Comparison of ENCODE assay signal across 20 cellular contexts in genomic region chr14:102205560-102205959, GRCh38.
DNase-seq lines count a peak whose midpoint lies in the region; ATAC-seq, FAIRE-seq and TF ChIP-seq lines count a peak whose summit lies in the region.
"Had no signal": no experiment of that assay in that cellular context is flagged by ENCODE, and none has a peak within 500 bp of the region (broad histone marks: within the 10 kb centered on the region; RNA-seq: fewer than 3 reads in every experiment).

No MANE protein-coding gene starts in this region.

- H3K36me3 ChIP-seq in BLaER1 (peaks cover 66% of the 10 kb centered on the region), heart left ventricle (peaks cover 0 to 70% (median 50%) of the 10 kb centered on the region in 9 donors)

- peak overlapping the region; percentile 61 for H3K4me2 ChIP-seq in BLaER1
- H3K4me2 ChIP-seq: A549 had no signal

- no peaks in the 10 kb centered on the region for H3K27me3 Mint-ChIP-seq in natural killer cell treated with Interleukin-12 subunit alpha and Interleukin-12 subunit beta and Interleukin-15 and Interleukin-18, amount 100 ng/mL, for 72 hours
- no peaks in the 10 kb centered on the region for H3K27me3 Mint-ChIP-seq in MCF 10A (ENCODE audit: insufficient read depth, unreplicated experiment)

- TF ChIP-seq CTCF in heart left ventricle (IDR thresholded peaks at IDR 0.05) = no peak
- TF ChIP-seq CTCF in MCF 10A (IDR thresholded peaks at IDR 0.05; ENCODE audit: unreplicated experiment) = no peak

- TF ChIP-seq POLR2A in GM12891 (IDR thresholded peaks at IDR 0.05; ENCODE audit: low read depth, low read length) (no peak), heart left ventricle (IDR thresholded peaks at IDR 0.05) (no peak)

- H3K27me3 ChIP-seq in BLaER1 (no peaks in the 10 kb centered on the region), heart left ventricle (no peaks in the 10 kb centered on the region)

- POLR2A ChIA-PET in MCF 10A (lab: Yijun Ruan, JAX) = no interaction called here

- no peak overlapping the region for H3K27ac ChIP-seq in BLaER1
- peak overlapping the region; percentile 24 for H3K27ac ChIP-seq in cingulate gyrus (ENCODE audit: low read depth, low read length)
- no peak overlapping the region for H3K27ac ChIP-seq in heart left ventricle
- H3K27ac ChIP-seq: A549 had no signal

- FAIRE-seq in GM12891 (lab: Jason Lieb, UNC) = no peak
- FAIRE-seq: A549, GM12878, HTR-8/SVneo, RCC 7860 had no signal

- CTCF ChIA-PET in MCF 10A (lab: Yijun Ruan, JAX) = interaction anchor here (0.6 kb wide), 1 partner anchor 9 kb away, joined by 3 read pairs; no protein-coding TSS in a partner anchor

- no peaks in the 10 kb centered on the region for H3K9me3 ChIP-seq in BLaER1
- H3K9me3 ChIP-seq in heart left ventricle = no peaks in the 10 kb centered on the region
- H3K9me3 ChIP-seq: A549 had no signal

- no peak overlapping the region for H3K27ac Mint-ChIP-seq in natural killer cell treated with Interleukin-12 subunit alpha and Interleukin-12 subunit beta and Interleukin-15 and Interleukin-18, amount 100 ng/mL, for 72 hours
- H3K27ac Mint-ChIP-seq in MCF 10A (ENCODE audit: low read depth, unreplicated experiment) = no peak overlapping the region

- H4K20me1 ChIP-seq in BLaER1 = peaks cover 89% of the 10 kb centered on the region

- peak; percentile 96 for DNase-seq in Jurkat, Clone E6-1 (ENCODE audit: low read depth, low spot score)
- peak; percentile 15 for DNase-seq in natural killer cell treated with Interleukin-12 subunit alpha and Interleukin-12 subunit beta and Interleukin-15 and Interleukin-18, amount 100 ng/mL, for 72 hours (ENCODE audit: low spot score)
- DNase-seq in GM12891 (ENCODE audit: insufficient read length, low spot score) (no peak), heart left ventricle (no peak), MCF 10A (ENCODE audit: unreplicated experiment) (no peak)
- DNase-seq: Calu3, KBM-7, NCI-H1092 treated with DMSO at 0.1 percent for 48 hours, NCI-H187 treated with DMSO at 0.1 percent for 48 hours, NCI-H510A, NCI-H82, SHP77 had no signal

- no peak overlapping the region for H3K4me3 Mint-ChIP-seq in natural killer cell treated with Interleukin-12 subunit alpha and Interleukin-12 subunit beta and Interleukin-15 and Interleukin-18, amount 100 ng/mL, for 72 hours
- no peak overlapping the region for H3K4me3 Mint-ChIP-seq in MCF 10A (ENCODE audit: unreplicated experiment)

- H3K9ac ChIP-seq in BLaER1 = no peak overlapping the region

- H3K4me1 ChIP-seq in BLaER1 (peaks cover 67% of the 10 kb centered on the region), heart left ventricle (peaks cover 0 to 19% (median 0%) of the 10 kb centered on the region in 12 donors)
- H3K4me1 ChIP-seq: A549 had no signal

- no peaks in the 10 kb centered on the region for H3K9me3 Mint-ChIP-seq in natural killer cell treated with Interleukin-12 subunit alpha and Interleukin-12 subunit beta and Interleukin-15 and Interleukin-18, amount 100 ng/mL, for 72 hours
- no peaks in the 10 kb centered on the region for H3K9me3 Mint-ChIP-seq in MCF 10A (ENCODE audit: unreplicated experiment)

- 82 to 93% (median 87%) methylated on average over 5 of the region's 5 CpGs for WGBS in heart left ventricle, 4 donors

- intact Hi-C loops in heart left ventricle (cut with DNase I) (no loop called here), MCF 10A (cut with micrococcal nuclease) (no loop called here)

- no peak overlapping the region for H3K4me3 ChIP-seq in BLaER1
- no peak overlapping the region for H3K4me3 ChIP-seq in Jurkat, Clone E6-1 (ENCODE audit: low read length)
- H3K4me3 ChIP-seq in heart left ventricle = no peak overlapping the region
- H3K4me3 ChIP-seq: A549, GM12878 had no signal

- peaks cover 26 to 42% of the 10 kb centered on the region in 2 donors for H3K4me1 Mint-ChIP-seq in natural killer cell treated with Interleukin-12 subunit alpha and Interleukin-12 subunit beta and Interleukin-15 and Interleukin-18, amount 100 ng/mL, for 72 hours (ENCODE audit: low read depth in 2 of 2)
- H3K4me1 Mint-ChIP-seq in MCF 10A (ENCODE audit: insufficient read depth, unreplicated experiment) = no peaks in the 10 kb centered on the region

- ATAC-seq in natural killer cell treated with Interleukin-12 subunit alpha and Interleukin-12 subunit beta and Interleukin-15 and Interleukin-18, amount 100 ng/mL, for 72 hours = no peak
- ATAC-seq in heart left ventricle (no peak), SK-N-SH treated with all-trans-retinoic acid at 6 μM for 48 hours (no peak)
- ATAC-seq: A549, GM12878, HCT116 had no signal

- no TSS peak for BruUV-seq in MCF 10A (replicated peaks; lab: Mats Ljungman, UMichigan)

- peaks cover 13% of the 10 kb centered on the region for H3K36me3 Mint-ChIP-seq in natural killer cell treated with Interleukin-12 subunit alpha and Interleukin-12 subunit beta and Interleukin-15 and Interleukin-18, amount 100 ng/mL, for 72 hours
- H3K36me3 Mint-ChIP-seq in MCF 10A (ENCODE audit: insufficient read depth, unreplicated experiment) = peaks cover 40% of the 10 kb centered on the region

TF ChIP-seq in GM12891, 5 proteins besides CTCF, POLR2A, EP300 and RAD21:
- no peak for TF ChIP-seq PAX5 (IDR thresholded peaks at IDR 0.05; ENCODE audit: insufficient read depth, low read length, severe bottlenecking)

TF ChIP-seq in SK-N-SH treated with all-trans-retinoic acid at 6 μM for 48 hours, 23 proteins besides CTCF, POLR2A, EP300 and RAD21:
- TF ChIP-seq ZFP3 (CRISPR knock-in tag; IDR thresholded peaks at IDR 0.05) (no peak), BACH2 (CRISPR knock-in tag; IDR thresholded peaks at IDR 0.05; ENCODE audit: borderline replicate concordance) (no peak), OSR1 (CRISPR knock-in tag; IDR thresholded peaks at IDR 0.05) (no peak), CSDC2 (CRISPR knock-in tag; IDR thresholded peaks at IDR 0.05) (no peak), SNAI2 (CRISPR knock-in tag; IDR thresholded peaks at IDR 0.05) (no peak), ISL1 (CRISPR knock-in tag; IDR thresholded peaks at IDR 0.05) (no peak), RARB (CRISPR knock-in tag; IDR thresholded peaks at IDR 0.05) (no peak), ZNF8 (CRISPR knock-in tag; IDR thresholded peaks at IDR 0.05) (no peak), PATZ1 (CRISPR knock-in tag; IDR thresholded peaks at IDR 0.05; ENCODE audit: borderline replicate concordance) (no peak), ZC3H10 (CRISPR knock-in tag; IDR thresholded peaks at IDR 0.05) (no peak), ZNF565 (CRISPR knock-in tag; conservative IDR thresholded peaks at IDR 0.05; ENCODE audit: low read depth) (no peak), ARNTL (CRISPR knock-in tag; IDR thresholded peaks at IDR 0.05; ENCODE audit: borderline replicate concordance, low read depth) (no peak)
- TF ChIP-seq, protein P1, sequence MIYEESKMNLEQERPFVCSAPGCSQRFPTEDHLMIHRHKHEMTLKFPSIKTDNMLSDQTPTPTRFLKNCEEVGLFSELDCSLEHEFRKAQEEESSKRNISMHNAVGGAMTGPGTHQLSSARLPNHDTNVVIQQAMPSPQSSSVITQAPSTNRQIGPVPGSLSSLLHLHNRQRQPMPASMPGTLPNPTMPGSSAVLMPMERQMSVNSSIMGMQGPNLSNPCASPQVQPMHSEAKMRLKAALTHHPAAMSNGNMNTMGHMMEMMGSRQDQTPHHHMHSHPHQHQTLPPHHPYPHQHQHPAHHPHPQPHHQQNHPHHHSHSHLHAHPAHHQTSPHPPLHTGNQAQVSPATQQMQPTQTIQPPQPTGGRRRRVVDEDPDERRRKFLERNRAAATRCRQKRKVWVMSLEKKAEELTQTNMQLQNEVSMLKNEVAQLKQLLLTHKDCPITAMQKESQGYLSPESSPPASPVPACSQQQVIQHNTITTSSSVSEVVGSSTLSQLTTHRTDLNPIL (CRISPR knock-in tag; IDR thresholded peaks at IDR 0.05; ENCODE audit: low read depth) = no peak
TF ChIP-seq in SK-N-SH treated with all-trans-retinoic acid at 6 μM for 48 hours: peak in this region for 0.

Comparison
In these comparisons a context has a peak if more than half of its experiments do, and no peak if none do; other contexts are left out.
1. DNase-seq: peak in Jurkat, Clone E6-1 (single experiment) and natural killer cell treated with Interleukin-12 subunit alpha and Interleukin-12 subunit beta and Interleukin-15 and Interleukin-18, amount 100 ng/mL, for 72 hours (single experiment); none in GM12891 (single experiment), heart left ventricle (0 of 5) and MCF 10A (single experiment).